In the genomic region with DNA sequence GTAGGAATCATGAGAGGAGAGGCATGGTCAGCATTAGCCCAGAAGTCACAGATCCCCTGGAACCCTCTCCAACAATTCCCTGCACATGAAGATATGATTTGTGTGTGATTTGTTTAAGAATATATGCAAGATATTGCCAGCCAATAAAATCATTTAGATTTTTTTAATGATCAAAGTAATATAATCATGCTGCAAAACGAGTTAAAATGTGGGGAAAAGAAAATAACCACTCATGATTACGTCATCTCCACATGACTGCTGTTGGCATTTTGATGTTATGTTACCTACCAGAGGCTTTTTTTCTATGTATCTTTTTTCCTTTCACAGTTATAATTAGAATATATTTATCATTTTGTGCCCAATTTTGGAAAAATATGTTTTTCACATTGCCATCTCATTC, we compare ENCODE assay signal across 1 cellular context.
A peak's percentile ranks its signal among the peaks of the same experiment; 100 is the strongest.
TF ChIP-seq lines count a peak whose summit lies in the region.

No MANE protein-coding gene starts in this region.

TF ChIP-seq in A549, 52 proteins besides CTCF, POLR2A, EP300 and RAD21:
- TF ChIP-seq POLR2AphosphoS2 (conservative IDR thresholded peaks at IDR 0.05; ENCODE audit: low read length), result no peak
- peak in 1 of 2 experiments; percentile 39; a peak in 1 of 4 replicates for TF ChIP-seq CEBPB (IDR thresholded peaks at IDR 0.05)
TF ChIP-seq in A549: peak in this region for 1.
